13 cellular contexts compared by ENCODE assay signal in genomic region chr13:109862627-109863026, GRCh38.
DNase-seq lines count a peak whose midpoint lies in the region; ATAC-seq and TF ChIP-seq lines count a peak whose summit lies in the region.
"Had no signal": no experiment of that assay in that cellular context is flagged by ENCODE, and none has a peak within 500 bp of the region (broad histone marks: within the 10 kb centered on the region; RNA-seq: fewer than 3 reads in every experiment).

No MANE protein-coding gene starts in this region.

- DNase-seq in SIG-M5 treated with dmso at 0.1 percent for 504 hours (lab: John Stamatoyannopoulos, UW; ENCODE audit: unreplicated experiment) (peak; percentile 26), SIG-M5 (lab: John Stamatoyannopoulos, UW) (no peak), fibroblast of the aortic adventitia (ENCODE audit: low read depth) (peak; percentile 41), upper lobe of right lung (no peak), ovary (no peak), ecto neural progenitor cell (ENCODE audit: low spot score) (no peak)
- DNase-seq: activated CD4-positive, alpha-beta T cell treated with anti-CD3 and anti-CD28 coated beads for 1 hour; activated CD8-positive, alpha-beta memory T cell treated with anti-CD3 and anti-CD28 coated beads, Interleukin-2, amount 50 U/mL, for 48 hours; COR-L47; erythroblast; stimulated activated CD4-positive, alpha-beta T cell treated with anti-CD3 and anti-CD28 coated beads, Interleukin-12 subunit alpha, Interleukin-12 subunit beta, amount 100 ng/mL, for 4 hours had no signal

- 53 to 63% (median 56%) methylated on average over 2 of the region's 2 CpGs for WGBS in ovary, 3 donors

- no peak for TF ChIP-seq CTCF in fibroblast of the aortic adventitia (IDR thresholded peaks at IDR 0.05; ENCODE audit: insufficient read depth, low read length)
- no peak for TF ChIP-seq CTCF in upper lobe of right lung (IDR thresholded peaks at IDR 0.05)
- TF ChIP-seq CTCF in ovary (IDR thresholded peaks at IDR 0.05) = no peak

- ATAC-seq in SK-N-SH treated with all-trans-retinoic acid at 6 μM for 48 hours = peak; percentile 56
- ATAC-seq in upper lobe of right lung = peak; percentile 87
- no peak for ATAC-seq in HG03520 (IDR thresholded peaks at IDR 0.05; ENCODE audit: unreplicated experiment)

- H3K4me3 ChIP-seq in fibroblast of the aortic adventitia (ENCODE audit: low read depth, low read length) = no peak overlapping the region
- no peak overlapping the region for H3K4me3 ChIP-seq in upper lobe of right lung
- H3K4me3 ChIP-seq in ovary = no peak overlapping the region

- H3K4me1 ChIP-seq in upper lobe of right lung (peaks cover 7% of the 10 kb centered on the region), ovary (ENCODE audit: insufficient read depth) (no peaks in the 10 kb centered on the region)

- TF ChIP-seq EP300 in ovary (IDR thresholded peaks at IDR 0.05) = no peak

- intact Hi-C loops in upper lobe of right lung (cut with DNase I) (no loop called here), ovary (cut with DNase I) (no loop called here)

- H3K27me3 ChIP-seq in upper lobe of right lung (peaks cover 3% of the 10 kb centered on the region), ovary (no peaks in the 10 kb centered on the region)

- no peaks in the 10 kb centered on the region for H3K9me3 ChIP-seq in upper lobe of right lung
- H3K9me3 ChIP-seq in ovary = no peaks in the 10 kb centered on the region

- H3K36me3 ChIP-seq in upper lobe of right lung = no peaks in the 10 kb centered on the region
- no peaks in the 10 kb centered on the region for H3K36me3 ChIP-seq in ovary

- H3K27ac ChIP-seq in upper lobe of right lung = no peak overlapping the region
- H3K27ac ChIP-seq in ovary = no peak overlapping the region

- no peak for TF ChIP-seq POLR2A in ovary (IDR thresholded peaks at IDR 0.05)

TF ChIP-seq in SK-N-SH treated with all-trans-retinoic acid at 6 μM for 48 hours, 23 proteins besides CTCF, POLR2A, EP300 and RAD21:
- no peak for TF ChIP-seq TSHZ2 (CRISPR knock-in tag; IDR thresholded peaks at IDR 0.05)
- no peak for TF ChIP-seq ARNTL (CRISPR knock-in tag; IDR thresholded peaks at IDR 0.05; ENCODE audit: borderline replicate concordance, low read depth)
- no peak for TF ChIP-seq GLIS3 (CRISPR knock-in tag; IDR thresholded peaks at IDR 0.05)
- no peak for TF ChIP-seq ESRRG (CRISPR knock-in tag; IDR thresholded peaks at IDR 0.05)
- TF ChIP-seq ZFP3 (CRISPR knock-in tag; IDR thresholded peaks at IDR 0.05) = no peak
- no peak for TF ChIP-seq PATZ1 (CRISPR knock-in tag; IDR thresholded peaks at IDR 0.05; ENCODE audit: borderline replicate concordance)
- no peak for TF ChIP-seq PPARA (CRISPR knock-in tag; IDR thresholded peaks at IDR 0.05; ENCODE audit: borderline replicate concordance)
- no peak for TF ChIP-seq POU6F1 (CRISPR knock-in tag; IDR thresholded peaks at IDR 0.05; ENCODE audit: borderline replicate concordance, low read depth)
- TF ChIP-seq CSRNP3 (CRISPR knock-in tag; IDR thresholded peaks at IDR 0.05) = no peak
- TF ChIP-seq ZFP30 (CRISPR knock-in tag; IDR thresholded peaks at IDR 0.05) = no peak
- no peak for TF ChIP-seq CREB5 (CRISPR knock-in tag; IDR thresholded peaks at IDR 0.05; ENCODE audit: low read depth)
- no peak for TF ChIP-seq SNAI2 (CRISPR knock-in tag; IDR thresholded peaks at IDR 0.05)
- no peak for TF ChIP-seq ZC3H10 (CRISPR knock-in tag; IDR thresholded peaks at IDR 0.05)
- no peak for TF ChIP-seq OSR1 (CRISPR knock-in tag; IDR thresholded peaks at IDR 0.05)

Comparison
In these comparisons a context has a peak if more than half of its experiments do, and no peak if none do; other contexts are left out.
1. DNase-seq: peak in SIG-M5 treated with dmso at 0.1 percent for 504 hours (single experiment) and fibroblast of the aortic adventitia (single experiment); none in SIG-M5 (single experiment), upper lobe of right lung (single experiment), ovary (0 of 5) and ecto neural progenitor cell (single experiment).